ENCODE assay signal across 15 cellular contexts in the genomic region with DNA sequence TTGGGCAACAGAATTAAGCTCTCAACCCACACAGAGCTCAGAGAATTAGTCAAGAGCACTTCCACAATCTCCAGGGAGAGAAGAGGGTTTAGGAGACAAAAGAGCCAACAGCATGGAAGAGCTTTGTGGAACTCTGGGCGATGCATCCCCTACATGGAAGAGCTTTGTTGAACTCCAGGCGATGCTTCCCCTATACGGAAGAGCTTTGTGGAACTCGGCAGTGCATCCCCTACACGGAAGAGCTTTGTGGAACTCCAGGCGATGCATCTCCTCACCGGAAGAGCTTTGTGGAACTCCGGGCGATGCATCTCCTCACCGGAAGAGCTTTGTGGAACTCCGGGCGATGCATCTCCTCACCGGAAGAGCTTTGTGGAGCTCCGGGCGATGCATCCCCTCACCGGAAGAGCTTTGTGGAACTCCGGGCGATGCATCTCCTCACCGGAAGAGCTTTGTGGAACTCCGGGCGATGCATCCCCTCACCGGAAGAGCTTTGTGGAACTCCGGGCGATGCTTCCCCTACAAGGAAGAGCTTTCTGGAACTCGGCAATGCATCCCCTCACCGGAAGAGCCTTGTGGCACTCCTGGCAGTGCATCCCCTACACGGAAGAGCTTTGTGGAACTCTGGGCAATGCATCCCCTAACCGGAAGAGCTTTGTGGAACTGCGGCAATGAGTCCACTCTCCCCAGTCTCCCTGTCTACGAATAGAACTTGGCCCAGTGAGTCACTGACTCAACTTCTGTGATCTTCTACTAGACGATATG.
A peak's percentile ranks its signal among the peaks of the same experiment; 100 is the strongest.
DNase-seq lines count a peak whose midpoint lies in the region; ATAC-seq and TF ChIP-seq lines count a peak whose summit lies in the region.
"Had no signal": no experiment of that assay in that cellular context is flagged by ENCODE, and none has a peak within 500 bp of the region (broad histone marks: within the 10 kb centered on the region; RNA-seq: fewer than 3 reads in every experiment).

No MANE protein-coding gene starts in this region.

- DNase-seq in NCI-H1930 (lab: John Stamatoyannopoulos, UW), result peak; percentile 61 to 72
- DNase-seq in glutamatergic neuron, result no peak
- DNase-seq in testis, result no peak
- DNase-seq in omental fat pad (ENCODE audit: low spot score), result no peak
- no peak for DNase-seq in NCI-H1417 treated with DMSO at 0.1 percent for 48 hours (lab: John Stamatoyannopoulos, UW)
- DNase-seq: Caco-2; CD8-positive, alpha-beta memory T cell; DND-41; GDM1; H7 had no signal

- H3K36me3 Mint-ChIP-seq in glutamatergic neuron (ENCODE audit: unreplicated experiment), result no peaks in the 10 kb centered on the region
- H3K36me3 Mint-ChIP-seq: CD8-positive, alpha-beta memory T cell had no signal

- no peak for TF ChIP-seq POLR2A in testis (IDR thresholded peaks at IDR 0.05)

- no peak for ATAC-seq in GM21360 (IDR thresholded peaks at IDR 0.05; ENCODE audit: unreplicated experiment)
- ATAC-seq in omental fat pad (ENCODE audit: low FRiP score), result no peak
- ATAC-seq: GM23338 had no signal

- no peaks in the 10 kb centered on the region for H3K36me3 ChIP-seq in testis (ENCODE audit: low read depth, missing control alignments)

- peaks cover 42% of the 10 kb centered on the region for H3K4me1 Mint-ChIP-seq in glutamatergic neuron (ENCODE audit: low read depth, unreplicated experiment)
- H3K4me1 Mint-ChIP-seq: CD8-positive, alpha-beta memory T cell; GM23338 had no signal

- H3K4me3 ChIP-seq in testis, result peak overlapping the region; percentile 39 to 43
- H3K4me3 ChIP-seq: A549, GM23338 had no signal

- 75% methylated on average over 22 to 31 of the region's 31 CpGs for WGBS in testis, 2 donors

- TF ChIP-seq CTCF in glutamatergic neuron (IDR thresholded peaks at IDR 0.05; ENCODE audit: partially characterized antibody, unreplicated experiment) (no peak), testis (IDR thresholded peaks at IDR 0.05) (no peak), omental fat pad (IDR thresholded peaks at IDR 0.05) (no peak)

- H3K27me3 ChIP-seq in testis, result no peaks in the 10 kb centered on the region

- intact Hi-C loops in testis (cut with DNase I; ENCODE audit: low total_unique reads), result no loop called here

- no peaks in the 10 kb centered on the region for H3K9me3 ChIP-seq in testis
- H3K9me3 ChIP-seq: A549, Caco-2 had no signal

- peaks cover 4% of the 10 kb centered on the region for H3K9me3 Mint-ChIP-seq in glutamatergic neuron (ENCODE audit: unreplicated experiment)
- H3K9me3 Mint-ChIP-seq: GM23338 had no signal

- H3K27me3 Mint-ChIP-seq in glutamatergic neuron (ENCODE audit: unreplicated experiment), result peaks cover 6% of the 10 kb centered on the region

- H3K4me3 Mint-ChIP-seq in glutamatergic neuron (ENCODE audit: unreplicated experiment), result peak overlapping the region; percentile 50
- H3K4me3 Mint-ChIP-seq: CD14-positive monocyte; CD8-positive, alpha-beta memory T cell; GM23338 had no signal

- no peaks in the 10 kb centered on the region for H3K4me1 ChIP-seq in testis
- H3K4me1 ChIP-seq: A549 had no signal

- no peak overlapping the region for H3K27ac ChIP-seq in testis
- H3K27ac ChIP-seq: A549 had no signal

- peak overlapping the region; percentile 71 for H3K27ac Mint-ChIP-seq in glutamatergic neuron (ENCODE audit: unreplicated experiment)
- H3K27ac Mint-ChIP-seq: CD14-positive monocyte; CD8-positive, alpha-beta memory T cell; GM23338 had no signal

TF ChIP-seq in PFSK-1, 5 proteins besides CTCF, POLR2A, EP300 and RAD21:
- TF ChIP-seq, protein P1, sequence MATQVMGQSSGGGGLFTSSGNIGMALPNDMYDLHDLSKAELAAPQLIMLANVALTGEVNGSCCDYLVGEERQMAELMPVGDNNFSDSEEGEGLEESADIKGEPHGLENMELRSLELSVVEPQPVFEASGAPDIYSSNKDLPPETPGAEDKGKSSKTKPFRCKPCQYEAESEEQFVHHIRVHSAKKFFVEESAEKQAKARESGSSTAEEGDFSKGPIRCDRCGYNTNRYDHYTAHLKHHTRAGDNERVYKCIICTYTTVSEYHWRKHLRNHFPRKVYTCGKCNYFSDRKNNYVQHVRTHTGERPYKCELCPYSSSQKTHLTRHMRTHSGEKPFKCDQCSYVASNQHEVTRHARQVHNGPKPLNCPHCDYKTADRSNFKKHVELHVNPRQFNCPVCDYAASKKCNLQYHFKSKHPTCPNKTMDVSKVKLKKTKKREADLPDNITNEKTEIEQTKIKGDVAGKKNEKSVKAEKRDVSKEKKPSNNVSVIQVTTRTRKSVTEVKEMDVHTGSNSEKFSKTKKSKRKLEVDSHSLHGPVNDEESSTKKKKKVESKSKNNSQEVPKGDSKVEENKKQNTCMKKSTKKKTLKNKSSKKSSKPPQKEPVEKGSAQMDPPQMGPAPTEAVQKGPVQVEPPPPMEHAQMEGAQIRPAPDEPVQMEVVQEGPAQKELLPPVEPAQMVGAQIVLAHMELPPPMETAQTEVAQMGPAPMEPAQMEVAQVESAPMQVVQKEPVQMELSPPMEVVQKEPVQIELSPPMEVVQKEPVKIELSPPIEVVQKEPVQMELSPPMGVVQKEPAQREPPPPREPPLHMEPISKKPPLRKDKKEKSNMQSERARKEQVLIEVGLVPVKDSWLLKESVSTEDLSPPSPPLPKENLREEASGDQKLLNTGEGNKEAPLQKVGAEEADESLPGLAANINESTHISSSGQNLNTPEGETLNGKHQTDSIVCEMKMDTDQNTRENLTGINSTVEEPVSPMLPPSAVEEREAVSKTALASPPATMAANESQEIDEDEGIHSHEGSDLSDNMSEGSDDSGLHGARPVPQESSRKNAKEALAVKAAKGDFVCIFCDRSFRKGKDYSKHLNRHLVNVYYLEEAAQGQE (IDR thresholded peaks at IDR 0.05; ENCODE audit: insufficient read depth in 1 of 2, low read depth in 2 of 2, low read length in 2 of 2), result no peak
- TF ChIP-seq FOXP2 (optimal IDR thresholded peaks at IDR 0.05; ENCODE audit: borderline replicate concordance, extremely low read depth, extremely low read length, insufficient read depth) (no peak), TAF1 (IDR thresholded peaks at IDR 0.05; ENCODE audit: borderline replicate concordance, insufficient read depth, low read length) (peak; percentile 42; the same call in 1 of the 2 replicates)

Comparison
In these comparisons a context has a peak if more than half of its experiments do, and no peak if none do; other contexts are left out.
1. DNase-seq: peak in NCI-H1930 (2 of 2); none in glutamatergic neuron (single experiment), testis (single experiment), omental fat pad (single experiment) and NCI-H1417 treated with DMSO at 0.1 percent for 48 hours (single experiment).